ENCODE assay signal across 36 cellular contexts in genomic region chr16:19359556-19359955, GRCh38. TPM values are rescaled to one million over a fixed set of nuclear protein-coding genes. Genes with fewer than 3 reads are reported as not detected.
"Had no signal": no experiment of that assay in that cellular context is flagged by ENCODE, and none has a peak within 500 bp of the region (broad histone marks: within the 10 kb centered on the region; RNA-seq: fewer than 3 reads in every experiment).

No MANE protein-coding gene starts in this region.

- H3K4me3 ChIP-seq: MG63 had no signal

- H3K9me3 ChIP-seq: MG63 had no signal

- DNase-seq: Karpas-422, Kasumi-1, MG63, MM.1S, MV-4-11, NCI-H1048, NCI-H1092, NCI-H1092 treated with DMSO at 0.1 percent for 48 hours, NCI-H1105, NCI-H1105 treated with DMSO at 0.1 percent for 48 hours, NCI-H1417, NCI-H1417 treated with DMSO at 0.1 percent for 48 hours, NCI-H1436, NCI-H1436 treated with DMSO at 0.1 percent for 48 hours, NCI-H146, NCI-H1694, NCI-H1694 treated with DMSO at 0.1 percent for 48 hours, NCI-H187, NCI-H187 treated with DMSO at 0.1 percent for 48 hours, NCI-H1930, NCI-H2029, NCI-H2029 treated with DMSO at 0.1 percent for 48 hours, NCI-H2081, NCI-H2081 treated with DMSO at 0.1 percent for 48 hours, NCI-H2107, NCI-H2171, NCI-H2171 treated with DMSO at 0.1 percent for 48 hours, NCI-H2227 treated with DMSO at 0.1 percent for 48 hours, NCI-H226, NCI-H345, NCI-H446, NCI-H446 treated with DMSO at 0.1 percent for 48 hours, NCI-H510A, NCI-H510A treated with DMSO at 0.1 percent for 48 hours, NCI-H524 had no signal

- H3K36me3 ChIP-seq: MG63 had no signal

RNA-seq across cellular contexts. Expression of gene TMC5, which starts 58.1 kb away (rescaled TPM):
- total RNA-seq: LHCN-M2 had no signal
